Comparison of ENCODE assay signal across 1 cellular context in the genomic region with DNA sequence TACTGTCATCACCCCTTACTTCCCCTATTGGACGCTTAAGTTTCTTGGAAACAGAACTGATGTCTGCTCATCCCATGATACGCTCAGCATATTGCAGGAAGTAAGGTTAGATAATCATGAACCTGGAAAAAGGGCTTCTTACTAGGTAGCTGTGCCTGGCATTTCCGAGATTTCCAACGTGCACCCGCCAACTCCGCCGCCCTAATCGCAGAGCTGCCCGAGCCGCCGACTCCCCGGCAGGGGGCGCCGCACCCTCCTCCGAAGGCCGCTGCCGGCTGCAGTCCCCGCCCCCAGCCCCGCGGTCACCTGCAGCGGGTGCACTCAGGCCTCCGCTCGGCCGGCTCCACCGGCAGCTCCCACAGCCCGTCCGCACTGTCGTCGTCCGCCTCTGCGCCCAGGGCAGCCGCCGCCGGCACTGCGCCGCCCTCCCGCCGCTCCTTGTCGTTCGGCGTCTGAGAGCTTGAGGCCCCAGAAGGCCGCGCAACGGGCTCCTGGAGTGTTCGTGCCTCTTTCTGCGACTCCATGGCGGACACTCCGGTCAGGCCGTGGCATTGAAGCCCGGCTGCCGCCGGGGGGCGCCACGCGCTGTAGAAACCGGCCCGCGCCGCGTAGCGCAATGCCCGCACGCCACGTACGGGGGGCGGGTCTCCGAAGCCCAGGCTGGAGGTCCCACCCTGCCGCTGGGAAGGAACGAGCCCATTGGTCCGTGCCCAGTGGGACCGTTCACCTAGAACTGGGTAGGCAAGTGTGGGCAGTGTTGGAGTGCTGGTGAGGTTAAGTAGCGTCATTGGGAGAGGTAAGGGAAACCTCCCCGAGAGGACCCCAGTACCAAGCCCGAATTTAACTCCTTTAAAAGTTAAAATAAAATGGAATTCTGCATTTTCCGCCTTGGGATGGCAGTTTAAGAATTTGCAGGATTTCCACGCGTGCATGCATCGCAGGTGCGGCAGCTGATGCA.
TF ChIP-seq lines count a peak whose summit lies in the region.

A gene with protein sequence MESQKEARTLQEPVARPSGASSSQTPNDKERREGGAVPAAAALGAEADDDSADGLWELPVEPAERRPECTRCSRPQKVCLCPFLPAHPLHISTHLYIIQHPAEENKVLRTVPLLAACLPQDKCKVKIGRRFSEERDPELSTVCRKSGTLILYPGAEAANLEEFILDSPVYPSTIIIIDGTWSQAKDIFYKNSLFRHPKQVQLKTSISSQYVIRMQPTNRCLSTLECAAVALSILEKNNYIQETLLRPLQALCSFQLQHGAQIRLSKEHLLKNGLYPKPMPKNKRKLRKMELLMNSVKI (minus strand): TSS at position 560 of the 958 bp plus-strand sequence. CDS start 36 bp downstream, at position 524.

TF ChIP-seq in K562, 482 proteins besides CTCF, POLR2A, EP300 and RAD21 (continued from another document and continues in another):
- TF ChIP-seq MYNN (IDR thresholded peaks at IDR 0.05) (no peak), MYNN (CRISPR knock-in tag; IDR thresholded peaks at IDR 0.05) (no peak), NR2F6 (CRISPR knock-in tag; IDR thresholded peaks at IDR 0.05) (no peak), CHD1 (IDR thresholded peaks at IDR 0.05; ENCODE audit: low read length) (no peak), FOXA1 (IDR thresholded peaks at IDR 0.05; ENCODE audit: borderline replicate concordance) (no peak), WHSC1 (IDR thresholded peaks at IDR 0.05; ENCODE audit: low read length) (no peak), ZNF764 (CRISPR knock-in tag; IDR thresholded peaks at IDR 0.05; ENCODE audit: low read depth) (no peak), POU5F1 (IDR thresholded peaks at IDR 0.05; ENCODE audit: borderline replicate concordance, low read depth, low read length, partially characterized antibody) (no peak), SPI1 (IDR thresholded peaks at IDR 0.05; ENCODE audit: borderline replicate concordance, low read depth, low read length) (no peak), SAP30 (IDR thresholded peaks at IDR 0.05; ENCODE audit: borderline replicate concordance, insufficient read depth, low read depth, low read length, poor library complexity, severe bottlenecking) (peak; percentile 29), SMAD2 (IDR thresholded peaks at IDR 0.05; ENCODE audit: low read depth, low read length) (no peak), NEUROD1 (IDR thresholded peaks at IDR 0.05; ENCODE audit: borderline replicate concordance, low read depth, low read length, partially characterized antibody) (peak; percentile 21), KLF6 (CRISPR knock-in tag; IDR thresholded peaks at IDR 0.05; ENCODE audit: borderline replicate concordance) (no peak), KDM1A (IDR thresholded peaks at IDR 0.05) (no peak), HNRNPLL (IDR thresholded peaks at IDR 0.05; ENCODE audit: low read depth, low read length, poor library complexity, severe bottlenecking) (peak; percentile 97), RBM17 (IDR thresholded peaks at IDR 0.05; ENCODE audit: borderline replicate concordance, low read depth, low read length) (no peak), ZNF436 (CRISPR knock-in tag; IDR thresholded peaks at IDR 0.05) (no peak), CREBBP (IDR thresholded peaks at IDR 0.05; ENCODE audit: low read depth, low read length) (no peak), SETDB1 (IDR thresholded peaks at IDR 0.05; ENCODE audit: low read length) (no peak), HDAC2 (IDR thresholded peaks at IDR 0.05) (no peak), ZNF12 (CRISPR knock-in tag; IDR thresholded peaks at IDR 0.05) (no peak), SMAD3 (CRISPR knock-in tag; conservative IDR thresholded peaks at IDR 0.05) (no peak), EWSR1 (IDR thresholded peaks at IDR 0.05; ENCODE audit: borderline replicate concordance, low read depth, partially characterized antibody) (no peak), ZFPM2 (CRISPR knock-in tag; IDR thresholded peaks at IDR 0.05) (no peak), ZNF263 (CRISPR knock-in tag; IDR thresholded peaks at IDR 0.05; ENCODE audit: borderline replicate concordance) (no peak; the same call in 1 of the 2 replicates), PHF8 (IDR thresholded peaks at IDR 0.05; ENCODE audit: borderline replicate concordance, low read length) (peak; percentile 94), SIRT6 (IDR thresholded peaks at IDR 0.05; ENCODE audit: low read depth, low read length) (no peak), STAT5B (CRISPR knock-in tag; IDR thresholded peaks at IDR 0.05) (no peak), FOXJ3 (CRISPR knock-in tag; IDR thresholded peaks at IDR 0.05) (no peak), MTA3 (IDR thresholded peaks at IDR 0.05; ENCODE audit: borderline replicate concordance) (peak; percentile 92; the same call in 1 of the 2 replicates), RHOXF2B (CRISPR knock-in tag; conservative IDR thresholded peaks at IDR 0.05) (no peak)
- TF ChIP-seq, protein P1, sequence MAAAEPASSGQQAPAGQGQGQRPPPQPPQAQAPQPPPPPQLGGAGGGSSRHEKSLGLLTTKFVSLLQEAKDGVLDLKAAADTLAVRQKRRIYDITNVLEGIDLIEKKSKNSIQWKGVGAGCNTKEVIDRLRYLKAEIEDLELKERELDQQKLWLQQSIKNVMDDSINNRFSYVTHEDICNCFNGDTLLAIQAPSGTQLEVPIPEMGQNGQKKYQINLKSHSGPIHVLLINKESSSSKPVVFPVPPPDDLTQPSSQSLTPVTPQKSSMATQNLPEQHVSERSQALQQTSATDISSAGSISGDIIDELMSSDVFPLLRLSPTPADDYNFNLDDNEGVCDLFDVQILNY (CRISPR knock-in tag; IDR thresholded peaks at IDR 0.05) = peak; percentile 62; the same call in 1 of the 2 replicates
- TF ChIP-seq, protein P2, sequence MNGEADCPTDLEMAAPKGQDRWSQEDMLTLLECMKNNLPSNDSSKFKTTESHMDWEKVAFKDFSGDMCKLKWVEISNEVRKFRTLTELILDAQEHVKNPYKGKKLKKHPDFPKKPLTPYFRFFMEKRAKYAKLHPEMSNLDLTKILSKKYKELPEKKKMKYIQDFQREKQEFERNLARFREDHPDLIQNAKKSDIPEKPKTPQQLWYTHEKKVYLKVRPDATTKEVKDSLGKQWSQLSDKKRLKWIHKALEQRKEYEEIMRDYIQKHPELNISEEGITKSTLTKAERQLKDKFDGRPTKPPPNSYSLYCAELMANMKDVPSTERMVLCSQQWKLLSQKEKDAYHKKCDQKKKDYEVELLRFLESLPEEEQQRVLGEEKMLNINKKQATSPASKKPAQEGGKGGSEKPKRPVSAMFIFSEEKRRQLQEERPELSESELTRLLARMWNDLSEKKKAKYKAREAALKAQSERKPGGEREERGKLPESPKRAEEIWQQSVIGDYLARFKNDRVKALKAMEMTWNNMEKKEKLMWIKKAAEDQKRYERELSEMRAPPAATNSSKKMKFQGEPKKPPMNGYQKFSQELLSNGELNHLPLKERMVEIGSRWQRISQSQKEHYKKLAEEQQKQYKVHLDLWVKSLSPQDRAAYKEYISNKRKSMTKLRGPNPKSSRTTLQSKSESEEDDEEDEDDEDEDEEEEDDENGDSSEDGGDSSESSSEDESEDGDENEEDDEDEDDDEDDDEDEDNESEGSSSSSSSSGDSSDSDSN (IDR thresholded peaks at IDR 0.05; ENCODE audit: borderline replicate concordance in 1 of 2, low read depth in 2 of 2, low read length in 2 of 2) = peak; percentile 67 to 83; a peak in 2 of 4 replicates
- TF ChIP-seq, protein P3, sequence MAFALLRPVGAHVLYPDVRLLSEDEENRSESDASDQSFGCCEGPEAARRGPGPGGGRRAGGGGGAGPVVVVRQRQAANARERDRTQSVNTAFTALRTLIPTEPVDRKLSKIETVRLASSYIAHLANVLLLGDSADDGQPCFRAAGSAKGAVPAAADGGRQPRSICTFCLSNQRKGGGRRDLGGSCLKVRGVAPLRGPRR (CRISPR knock-in tag; IDR thresholded peaks at IDR 0.05) = no peak
- TF ChIP-seq, protein P4, sequence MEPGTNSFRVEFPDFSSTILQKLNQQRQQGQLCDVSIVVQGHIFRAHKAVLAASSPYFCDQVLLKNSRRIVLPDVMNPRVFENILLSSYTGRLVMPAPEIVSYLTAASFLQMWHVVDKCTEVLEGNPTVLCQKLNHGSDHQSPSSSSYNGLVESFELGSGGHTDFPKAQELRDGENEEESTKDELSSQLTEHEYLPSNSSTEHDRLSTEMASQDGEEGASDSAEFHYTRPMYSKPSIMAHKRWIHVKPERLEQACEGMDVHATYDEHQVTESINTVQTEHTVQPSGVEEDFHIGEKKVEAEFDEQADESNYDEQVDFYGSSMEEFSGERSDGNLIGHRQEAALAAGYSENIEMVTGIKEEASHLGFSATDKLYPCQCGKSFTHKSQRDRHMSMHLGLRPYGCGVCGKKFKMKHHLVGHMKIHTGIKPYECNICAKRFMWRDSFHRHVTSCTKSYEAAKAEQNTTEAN (CRISPR knock-in tag; IDR thresholded peaks at IDR 0.05) = no peak
- TF ChIP-seq, protein P5, sequence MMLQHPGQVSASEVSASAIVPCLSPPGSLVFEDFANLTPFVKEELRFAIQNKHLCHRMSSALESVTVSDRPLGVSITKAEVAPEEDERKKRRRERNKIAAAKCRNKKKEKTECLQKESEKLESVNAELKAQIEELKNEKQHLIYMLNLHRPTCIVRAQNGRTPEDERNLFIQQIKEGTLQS (IDR thresholded peaks at IDR 0.05) = no peak
- TF ChIP-seq, protein P5 (CRISPR knock-in tag; conservative IDR thresholded peaks at IDR 0.05) = peak; percentile 73
- TF ChIP-seq, protein P6, sequence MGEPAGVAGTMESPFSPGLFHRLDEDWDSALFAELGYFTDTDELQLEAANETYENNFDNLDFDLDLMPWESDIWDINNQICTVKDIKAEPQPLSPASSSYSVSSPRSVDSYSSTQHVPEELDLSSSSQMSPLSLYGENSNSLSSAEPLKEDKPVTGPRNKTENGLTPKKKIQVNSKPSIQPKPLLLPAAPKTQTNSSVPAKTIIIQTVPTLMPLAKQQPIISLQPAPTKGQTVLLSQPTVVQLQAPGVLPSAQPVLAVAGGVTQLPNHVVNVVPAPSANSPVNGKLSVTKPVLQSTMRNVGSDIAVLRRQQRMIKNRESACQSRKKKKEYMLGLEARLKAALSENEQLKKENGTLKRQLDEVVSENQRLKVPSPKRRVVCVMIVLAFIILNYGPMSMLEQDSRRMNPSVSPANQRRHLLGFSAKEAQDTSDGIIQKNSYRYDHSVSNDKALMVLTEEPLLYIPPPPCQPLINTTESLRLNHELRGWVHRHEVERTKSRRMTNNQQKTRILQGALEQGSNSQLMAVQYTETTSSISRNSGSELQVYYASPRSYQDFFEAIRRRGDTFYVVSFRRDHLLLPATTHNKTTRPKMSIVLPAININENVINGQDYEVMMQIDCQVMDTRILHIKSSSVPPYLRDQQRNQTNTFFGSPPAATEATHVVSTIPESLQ (CRISPR knock-in tag; IDR thresholded peaks at IDR 0.05) = no peak; the same call in 1 of the 2 replicates
- TF ChIP-seq, protein P7, sequence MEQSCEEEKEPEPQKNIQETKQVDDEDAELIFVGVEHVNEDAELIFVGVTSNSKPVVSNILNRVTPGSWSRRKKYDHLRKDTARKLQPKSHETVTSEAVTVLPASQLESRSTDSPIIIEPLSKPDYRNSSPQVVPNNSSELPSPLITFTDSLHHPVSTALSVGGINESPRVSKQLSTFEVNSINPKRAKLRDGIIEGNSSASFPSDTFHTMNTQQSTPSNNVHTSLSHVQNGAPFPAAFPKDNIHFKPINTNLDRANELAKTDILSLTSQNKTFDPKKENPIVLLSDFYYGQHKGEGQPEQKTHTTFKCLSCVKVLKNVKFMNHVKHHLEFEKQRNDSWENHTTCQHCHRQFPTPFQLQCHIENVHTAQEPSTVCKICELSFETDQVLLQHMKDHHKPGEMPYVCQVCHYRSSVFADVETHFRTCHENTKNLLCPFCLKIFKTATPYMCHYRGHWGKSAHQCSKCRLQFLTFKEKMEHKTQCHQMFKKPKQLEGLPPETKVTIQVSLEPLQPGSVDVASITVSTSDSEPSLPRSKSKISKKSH (CRISPR knock-in tag; IDR thresholded peaks at IDR 0.05) = no peak
- TF ChIP-seq, protein P8, sequence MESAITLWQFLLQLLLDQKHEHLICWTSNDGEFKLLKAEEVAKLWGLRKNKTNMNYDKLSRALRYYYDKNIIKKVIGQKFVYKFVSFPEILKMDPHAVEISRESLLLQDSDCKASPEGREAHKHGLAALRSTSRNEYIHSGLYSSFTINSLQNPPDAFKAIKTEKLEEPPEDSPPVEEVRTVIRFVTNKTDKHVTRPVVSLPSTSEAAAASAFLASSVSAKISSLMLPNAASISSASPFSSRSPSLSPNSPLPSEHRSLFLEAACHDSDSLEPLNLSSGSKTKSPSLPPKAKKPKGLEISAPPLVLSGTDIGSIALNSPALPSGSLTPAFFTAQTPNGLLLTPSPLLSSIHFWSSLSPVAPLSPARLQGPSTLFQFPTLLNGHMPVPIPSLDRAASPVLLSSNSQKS (CRISPR knock-in tag; IDR thresholded peaks at IDR 0.05) = no peak
- TF ChIP-seq, protein P9, sequence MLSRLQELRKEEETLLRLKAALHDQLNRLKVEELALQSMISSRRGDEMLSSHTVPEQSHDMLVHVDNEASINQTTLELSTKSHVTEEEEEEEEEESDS (CRISPR knock-in tag; IDR thresholded peaks at IDR 0.05) = no peak
- TF ChIP-seq, protein P10, sequence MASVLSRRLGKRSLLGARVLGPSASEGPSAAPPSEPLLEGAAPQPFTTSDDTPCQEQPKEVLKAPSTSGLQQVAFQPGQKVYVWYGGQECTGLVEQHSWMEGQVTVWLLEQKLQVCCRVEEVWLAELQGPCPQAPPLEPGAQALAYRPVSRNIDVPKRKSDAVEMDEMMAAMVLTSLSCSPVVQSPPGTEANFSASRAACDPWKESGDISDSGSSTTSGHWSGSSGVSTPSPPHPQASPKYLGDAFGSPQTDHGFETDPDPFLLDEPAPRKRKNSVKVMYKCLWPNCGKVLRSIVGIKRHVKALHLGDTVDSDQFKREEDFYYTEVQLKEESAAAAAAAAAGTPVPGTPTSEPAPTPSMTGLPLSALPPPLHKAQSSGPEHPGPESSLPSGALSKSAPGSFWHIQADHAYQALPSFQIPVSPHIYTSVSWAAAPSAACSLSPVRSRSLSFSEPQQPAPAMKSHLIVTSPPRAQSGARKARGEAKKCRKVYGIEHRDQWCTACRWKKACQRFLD (CRISPR knock-in tag; IDR thresholded peaks at IDR 0.05) = peak; percentile 34; the same call in 1 of the 2 replicates
- TF ChIP-seq, protein P11, sequence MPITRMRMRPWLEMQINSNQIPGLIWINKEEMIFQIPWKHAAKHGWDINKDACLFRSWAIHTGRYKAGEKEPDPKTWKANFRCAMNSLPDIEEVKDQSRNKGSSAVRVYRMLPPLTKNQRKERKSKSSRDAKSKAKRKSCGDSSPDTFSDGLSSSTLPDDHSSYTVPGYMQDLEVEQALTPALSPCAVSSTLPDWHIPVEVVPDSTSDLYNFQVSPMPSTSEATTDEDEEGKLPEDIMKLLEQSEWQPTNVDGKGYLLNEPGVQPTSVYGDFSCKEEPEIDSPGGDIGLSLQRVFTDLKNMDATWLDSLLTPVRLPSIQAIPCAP (CRISPR knock-in tag; IDR thresholded peaks at IDR 0.05; ENCODE audit: borderline replicate concordance) = no peak
- TF ChIP-seq, protein P12, sequence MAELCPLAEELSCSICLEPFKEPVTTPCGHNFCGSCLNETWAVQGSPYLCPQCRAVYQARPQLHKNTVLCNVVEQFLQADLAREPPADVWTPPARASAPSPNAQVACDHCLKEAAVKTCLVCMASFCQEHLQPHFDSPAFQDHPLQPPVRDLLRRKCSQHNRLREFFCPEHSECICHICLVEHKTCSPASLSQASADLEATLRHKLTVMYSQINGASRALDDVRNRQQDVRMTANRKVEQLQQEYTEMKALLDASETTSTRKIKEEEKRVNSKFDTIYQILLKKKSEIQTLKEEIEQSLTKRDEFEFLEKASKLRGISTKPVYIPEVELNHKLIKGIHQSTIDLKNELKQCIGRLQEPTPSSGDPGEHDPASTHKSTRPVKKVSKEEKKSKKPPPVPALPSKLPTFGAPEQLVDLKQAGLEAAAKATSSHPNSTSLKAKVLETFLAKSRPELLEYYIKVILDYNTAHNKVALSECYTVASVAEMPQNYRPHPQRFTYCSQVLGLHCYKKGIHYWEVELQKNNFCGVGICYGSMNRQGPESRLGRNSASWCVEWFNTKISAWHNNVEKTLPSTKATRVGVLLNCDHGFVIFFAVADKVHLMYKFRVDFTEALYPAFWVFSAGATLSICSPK (IDR thresholded peaks at IDR 0.05; ENCODE audit: borderline replicate concordance) = no peak
